12 cellular contexts compared by ENCODE assay signal in the genomic region with DNA sequence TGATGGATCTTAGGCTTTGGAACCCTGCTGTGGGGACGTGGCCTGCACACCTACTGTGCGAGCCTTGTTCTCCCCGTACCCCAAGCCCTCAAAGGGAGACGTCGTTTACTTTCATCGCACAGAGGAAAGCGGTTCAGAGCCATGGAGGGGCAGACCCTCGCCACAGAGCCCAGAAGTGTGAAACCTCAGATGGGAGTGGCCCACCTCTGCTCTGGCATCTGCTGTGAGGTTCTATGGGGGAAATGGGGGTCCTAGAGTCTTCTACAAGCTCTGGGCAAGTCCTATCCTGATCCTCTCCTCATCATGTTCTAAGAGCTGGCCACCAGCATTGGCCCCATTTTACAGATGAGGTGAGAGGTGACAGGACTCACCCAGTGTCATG. TPM values are rescaled to one million over a fixed set of nuclear protein-coding genes. Genes with fewer than 3 reads are reported as not detected.
DNase-seq lines count a peak whose midpoint lies in the region; ATAC-seq, FAIRE-seq and TF ChIP-seq lines count a peak whose summit lies in the region.
"Had no signal": no experiment of that assay in that cellular context is flagged by ENCODE, and none has a peak within 500 bp of the region (broad histone marks: within the 10 kb centered on the region; RNA-seq: fewer than 3 reads in every experiment).

No MANE protein-coding gene starts in this region.

- POLR2A ChIA-PET in activated CD4-positive, alpha-beta T cell treated with anti-CD3 and anti-CD28 coated beads for 36 hours (lab: Charles Lee): interaction anchor here (0.6 kb wide), 1 partner anchor 537 kb away, joined by 3 read pairs; no protein-coding TSS in a partner anchor

- no peak overlapping the region for H3K4me3 ChIP-seq in WERI-Rb-1 (ENCODE audit: low read depth, low read length)

- peaks cover 58% of the 10 kb centered on the region for H3K4me1 Mint-ChIP-seq in activated CD4-positive, alpha-beta T cell treated with anti-CD3 and anti-CD28 coated beads for 36 hours
- peaks cover 38% of the 10 kb centered on the region for H3K4me1 Mint-ChIP-seq in glutamatergic neuron (ENCODE audit: low read depth, unreplicated experiment)
- H3K4me1 Mint-ChIP-seq in stimulated activated effector memory CD8-positive, alpha-beta T cell treated with anti-CD3 and anti-CD28 coated beads, Interleukin-12 subunit alpha, Interleukin-12 subunit beta, amount 100 ng/mL, for 72 hours: peaks cover 52% of the 10 kb centered on the region

- peaks cover under 1% of the 10 kb centered on the region for H3K36me3 Mint-ChIP-seq in activated CD4-positive, alpha-beta T cell treated with anti-CD3 and anti-CD28 coated beads for 36 hours (ENCODE audit: low read depth)
- H3K36me3 Mint-ChIP-seq in glutamatergic neuron (ENCODE audit: unreplicated experiment): no peaks in the 10 kb centered on the region
- peaks cover 22% of the 10 kb centered on the region for H3K36me3 Mint-ChIP-seq in stimulated activated effector memory CD8-positive, alpha-beta T cell treated with anti-CD3 and anti-CD28 coated beads, Interleukin-12 subunit alpha, Interleukin-12 subunit beta, amount 100 ng/mL, for 72 hours

- H3K4me3 Mint-ChIP-seq in activated CD4-positive, alpha-beta T cell treated with anti-CD3 and anti-CD28 coated beads for 36 hours: peak overlapping the region; percentile 74
- peak overlapping the region; percentile 64 for H3K4me3 Mint-ChIP-seq in glutamatergic neuron (ENCODE audit: unreplicated experiment)
- H3K4me3 Mint-ChIP-seq in stimulated activated effector memory CD8-positive, alpha-beta T cell treated with anti-CD3 and anti-CD28 coated beads, Interleukin-12 subunit alpha, Interleukin-12 subunit beta, amount 100 ng/mL, for 72 hours: peak overlapping the region; percentile 83

- TF ChIP-seq CTCF in WERI-Rb-1 (IDR thresholded peaks at IDR 0.05; ENCODE audit: low read depth, low read length) (no peak), glutamatergic neuron (IDR thresholded peaks at IDR 0.05; ENCODE audit: partially characterized antibody, unreplicated experiment) (no peak)

- no peaks in the 10 kb centered on the region for H3K9me3 ChIP-seq in WERI-Rb-1 (ENCODE audit: severe bottlenecking)

- H3K27me3 ChIP-seq in WERI-Rb-1 (ENCODE audit: insufficient read depth, low read depth, severe bottlenecking): no peaks in the 10 kb centered on the region

- no peaks in the 10 kb centered on the region for H3K27me3 Mint-ChIP-seq in activated CD4-positive, alpha-beta T cell treated with anti-CD3 and anti-CD28 coated beads for 36 hours
- peaks cover 25% of the 10 kb centered on the region for H3K27me3 Mint-ChIP-seq in glutamatergic neuron (ENCODE audit: unreplicated experiment)

- peaks cover 7% of the 10 kb centered on the region for H3K36me3 ChIP-seq in WERI-Rb-1

- peak; percentile 39 for DNase-seq in activated CD4-positive, alpha-beta T cell treated with anti-CD3 and anti-CD28 coated beads for 36 hours
- no peak for DNase-seq in activated CD4-positive, alpha-beta T cell treated with anti-CD3 and anti-CD28 coated beads, Interleukin-2, amount 50 U/mL, for 4 hours
- no peak for DNase-seq in WERI-Rb-1
- no peak for DNase-seq in glutamatergic neuron
- DNase-seq in stimulated activated effector memory CD8-positive, alpha-beta T cell treated with anti-CD3 and anti-CD28 coated beads, Interleukin-12 subunit alpha, Interleukin-12 subunit beta, amount 100 ng/mL, for 72 hours (ENCODE audit: low spot score in 2 of 2): no peak
- DNase-seq in NCI-H345 (lab: John Stamatoyannopoulos, UW): no peak
- DNase-seq in GM19239 (ENCODE audit: insufficient read length, low spot score): no peak
- DNase-seq in GDM1 (lab: John Stamatoyannopoulos, UW): no peak
- DNase-seq: NCI-H748 treated with DMSO at 0.1 percent for 48 hours, occipital lobe had no signal

- no peaks in the 10 kb centered on the region for H3K9me3 Mint-ChIP-seq in activated CD4-positive, alpha-beta T cell treated with anti-CD3 and anti-CD28 coated beads for 36 hours (ENCODE audit: low read depth)
- H3K9me3 Mint-ChIP-seq in glutamatergic neuron (ENCODE audit: unreplicated experiment): peaks cover 20% of the 10 kb centered on the region
- H3K9me3 Mint-ChIP-seq in stimulated activated effector memory CD8-positive, alpha-beta T cell treated with anti-CD3 and anti-CD28 coated beads, Interleukin-12 subunit alpha, Interleukin-12 subunit beta, amount 100 ng/mL, for 72 hours: no peaks in the 10 kb centered on the region

- peak overlapping the region; percentile 38 for H3K27ac ChIP-seq in WERI-Rb-1

- intact Hi-C loops in activated CD4-positive, alpha-beta T cell treated with anti-CD3 and anti-CD28 coated beads for 36 hours (cut with DNase I, micrococcal nuclease): loop anchor here in 1 of 2 experiments (10.0 kb wide), 1 partner anchor 126 kb away; a partner anchor contains a TSS

- no peak for FAIRE-seq in GM19239 (lab: Jason Lieb, UNC)
- FAIRE-seq: TTC549 had no signal

- no peak for ATAC-seq in activated CD4-positive, alpha-beta T cell treated with anti-CD3 and anti-CD28 coated beads for 36 hours
- ATAC-seq in stimulated activated effector memory CD8-positive, alpha-beta T cell treated with anti-CD3 and anti-CD28 coated beads, Interleukin-12 subunit alpha, Interleukin-12 subunit beta, amount 100 ng/mL, for 72 hours: no peak

- H3K27ac Mint-ChIP-seq in activated CD4-positive, alpha-beta T cell treated with anti-CD3 and anti-CD28 coated beads for 36 hours: peak overlapping the region; percentile 87
- H3K27ac Mint-ChIP-seq in glutamatergic neuron (ENCODE audit: unreplicated experiment): peak overlapping the region; percentile 68
- peak overlapping the region; percentile 90 for H3K27ac Mint-ChIP-seq in stimulated activated effector memory CD8-positive, alpha-beta T cell treated with anti-CD3 and anti-CD28 coated beads, Interleukin-12 subunit alpha, Interleukin-12 subunit beta, amount 100 ng/mL, for 72 hours

- CTCF ChIA-PET in activated CD4-positive, alpha-beta T cell treated with anti-CD3 and anti-CD28 coated beads for 36 hours (lab: Charles Lee): interaction anchor here (1.6 kb wide), 1 partner anchor 93 kb away, joined by 5 read pairs; no protein-coding TSS in a partner anchor

RNA-seq across cellular contexts. Expression of a gene that starts 3.7 kb away (rescaled TPM):
- total RNA-seq in activated CD4-positive, alpha-beta T cell treated with anti-CD3 and anti-CD28 coated beads for 36 hours: 10 to 100 TPM; 61.6 to 62.9 TPM
- 322 TPM for total RNA-seq in glutamatergic neuron (ENCODE audit: unreplicated experiment)

RNA-seq across cellular contexts. Expression of a gene that starts 8.2 kb away (rescaled TPM):
- total RNA-seq in activated CD4-positive, alpha-beta T cell treated with anti-CD3 and anti-CD28 coated beads for 36 hours: under 1 TPM; 0.37 to 0.61 TPM
- 0.29 TPM for total RNA-seq in glutamatergic neuron (ENCODE audit: unreplicated experiment)
- total RNA-seq: A172 had no signal
